Comparison of ENCODE assay signal across 9 cellular contexts in genomic region chr7:22193361-22194016, GRCh38.
DNase-seq lines count a peak whose midpoint lies in the region; ATAC-seq and TF ChIP-seq lines count a peak whose summit lies in the region.
"Had no signal": no experiment of that assay in that cellular context is flagged by ENCODE, and none has a peak within 500 bp of the region (broad histone marks: within the 10 kb centered on the region; RNA-seq: fewer than 3 reads in every experiment).

No MANE protein-coding gene starts in this region.

- H3K9me3 ChIP-seq in neuronal stem cell (replicated peaks in 1 of 2; ENCODE audit: control insufficient read depth in 2 of 2, insufficient read depth in 1 of 2, low read depth in 1 of 2, low read length in 2 of 2): no peaks in the 10 kb centered on the region
- H3K9me3 ChIP-seq in MM.1S (replicated peaks; ENCODE audit: insufficient read depth, low read length): no peaks in the 10 kb centered on the region
- H3K9me3 ChIP-seq: BLaER1 had no signal

- no peaks in the 10 kb centered on the region for H3K79me2 ChIP-seq in MM.1S (ENCODE audit: low read length)

- H3K4me3 Mint-ChIP-seq in glutamatergic neuron (ENCODE audit: unreplicated experiment): peak overlapping the region; percentile 99

- WGBS in neuronal stem cell (ENCODE audit: extremely low coverage in 2 of 2, insufficient read length in 2 of 2, insufficient replicate concordance in 1 of 2), 2 donors: no CpG with 5 or more reads among the region's 24 CpGs

- H3K14ac ChIP-seq in neuronal stem cell (ENCODE audit: low read length): no peak overlapping the region

- DNase-seq in AG09309 (ENCODE audit: low read depth) (no peak), NCI-H69 (lab: John Stamatoyannopoulos, UW) (peak; percentile 96), glutamatergic neuron (peak; percentile 76), neuronal stem cell (ENCODE audit: low spot score) (peak; percentile 78), MM.1S (no peak), NCI-H2081 (lab: John Stamatoyannopoulos, UW) (no peak)

- no peaks in the 10 kb centered on the region for H3F3A ChIP-seq in MM.1S (ENCODE audit: insufficient read depth, low read length)

- H3K4me2 ChIP-seq in neuronal stem cell (ENCODE audit: insufficient read depth, low read length, poor library complexity, severe bottlenecking): peak overlapping the region; percentile 61
- no peak overlapping the region for H3K4me2 ChIP-seq in MM.1S (ENCODE audit: low read depth, low read length)
- H3K4me2 ChIP-seq: BLaER1 had no signal

- no peak overlapping the region for H2BK120ac ChIP-seq in neuronal stem cell (ENCODE audit: low read depth, low read length)

- no peaks in the 10 kb centered on the region for H3K9me2 ChIP-seq in MM.1S (replicated peaks; ENCODE audit: insufficient read depth, low read length)

- H3K36me3 ChIP-seq in neuronal stem cell (replicated peaks in 1 of 2; ENCODE audit: control insufficient read depth in 2 of 2, insufficient read depth in 2 of 2, low read length in 2 of 2) (peaks cover 0 to 15% of the 10 kb centered on the region in 2 donors), MM.1S (replicated peaks; ENCODE audit: insufficient read depth, low read length) (no peaks in the 10 kb centered on the region)

- no peak overlapping the region for H3K4ac ChIP-seq in neuronal stem cell (ENCODE audit: low read length)

- H3K9ac ChIP-seq in neuronal stem cell (ENCODE audit: low read depth, low read length, poor library complexity): peak overlapping the region; percentile 45
- H3K9ac ChIP-seq in MM.1S (ENCODE audit: low read length): no peak overlapping the region
- H3K9ac ChIP-seq: BLaER1 had no signal

- no peak overlapping the region for H2BK5ac ChIP-seq in neuronal stem cell (ENCODE audit: low read length)

- H3K9me3 Mint-ChIP-seq in glutamatergic neuron (ENCODE audit: unreplicated experiment): peaks cover 41% of the 10 kb centered on the region

- no peaks in the 10 kb centered on the region for H4K20me1 ChIP-seq in MM.1S (ENCODE audit: insufficient read depth, low read length)
- H4K20me1 ChIP-seq: BLaER1 had no signal

- peaks cover 31% of the 10 kb centered on the region for H3K27me3 Mint-ChIP-seq in glutamatergic neuron (ENCODE audit: unreplicated experiment)

- ATAC-seq in HG02981 (IDR thresholded peaks at IDR 0.05; ENCODE audit: unreplicated experiment) (no peak), GM18909 (IDR thresholded peaks at IDR 0.05; ENCODE audit: poor library complexity, unreplicated experiment) (no peak)

- H3K27ac ChIP-seq in neuronal stem cell (replicated peaks; ENCODE audit: low read length) (peak overlapping the region; percentile 66), MM.1S (ENCODE audit: low read length) (no peak overlapping the region)
- H3K27ac ChIP-seq: BLaER1 had no signal

- no peak for TF ChIP-seq CTCF in AG09309 (IDR thresholded peaks at IDR 0.05; ENCODE audit: control insufficient read depth, insufficient read depth, low read depth, low read length, missing control alignments)
- no peak for TF ChIP-seq CTCF in glutamatergic neuron (IDR thresholded peaks at IDR 0.05; ENCODE audit: partially characterized antibody, unreplicated experiment)
- no peak for TF ChIP-seq CTCF in MM.1S (IDR thresholded peaks at IDR 0.05; ENCODE audit: low read length)

- H3K4me1 ChIP-seq in neuronal stem cell (ENCODE audit: control insufficient read depth in 2 of 2, insufficient read depth in 1 of 2, low read depth in 1 of 2, low read length in 2 of 2) (peaks cover 15 to 42% of the 10 kb centered on the region in 2 donors), MM.1S (ENCODE audit: low read length) (no peaks in the 10 kb centered on the region)
- H3K4me1 ChIP-seq: BLaER1 had no signal

- H3K79me1 ChIP-seq in neuronal stem cell (ENCODE audit: low read depth, low read length): no peaks in the 10 kb centered on the region

- no peak overlapping the region for H3K18ac ChIP-seq in neuronal stem cell (ENCODE audit: low read length)

- H2BK15ac ChIP-seq in neuronal stem cell (ENCODE audit: low read length): no peak overlapping the region

- H3K4me1 Mint-ChIP-seq in glutamatergic neuron (ENCODE audit: low read depth, unreplicated experiment): peaks cover 52% of the 10 kb centered on the region

- H3K36me3 Mint-ChIP-seq in glutamatergic neuron (ENCODE audit: unreplicated experiment): peaks cover 5% of the 10 kb centered on the region

- no peak overlapping the region for H4K8ac ChIP-seq in neuronal stem cell (ENCODE audit: low read depth, low read length)

- no peak overlapping the region for H3K23ac ChIP-seq in neuronal stem cell (ENCODE audit: low read depth, low read length, poor library complexity)

- peak overlapping the region; percentile 84 for H2AFZ ChIP-seq in neuronal stem cell (ENCODE audit: low read length)
- H2AFZ ChIP-seq in MM.1S (ENCODE audit: low read length): no peak overlapping the region

- H3K4me3 ChIP-seq in AG09309 (ENCODE audit: control insufficient read depth, low read depth, low read length): peak overlapping the region; percentile 26
- peak overlapping the region; percentile 52 to 55 for H3K4me3 ChIP-seq in neuronal stem cell (ENCODE audit: low read length in 2 of 2)
- no peak overlapping the region for H3K4me3 ChIP-seq in MM.1S (ENCODE audit: low read length)
- H3K4me3 ChIP-seq: BLaER1 had no signal

- no peak overlapping the region for H4K91ac ChIP-seq in neuronal stem cell (ENCODE audit: low read depth, low read length, poor library complexity)

- H3K27me3 ChIP-seq in neuronal stem cell (ENCODE audit: control insufficient read depth in 3 of 3, insufficient read depth in 3 of 3, low read depth in 1 of 3, low read length in 3 of 3) (no peaks in the 10 kb centered on the region), MM.1S (replicated peaks; ENCODE audit: insufficient read depth, low read length) (no peaks in the 10 kb centered on the region)
- H3K27me3 ChIP-seq: BLaER1 had no signal

- peak overlapping the region; percentile 100 for H3K27ac Mint-ChIP-seq in glutamatergic neuron (ENCODE audit: unreplicated experiment)

- H2BK12ac ChIP-seq in neuronal stem cell (ENCODE audit: low read length): no peak overlapping the region

- no peak overlapping the region for H2AK5ac ChIP-seq in neuronal stem cell (ENCODE audit: low read depth, low read length)

Comparison
In these comparisons a context has a peak if more than half of its experiments do, and no peak if none do; other contexts are left out.
1. DNase-seq: peak in NCI-H69 (single experiment), glutamatergic neuron (single experiment) and neuronal stem cell (single experiment); none in AG09309 (single experiment), MM.1S (single experiment) and NCI-H2081 (0 of 2).